8 cellular contexts compared by ENCODE assay signal in genomic region chr22:24208012-24208749, GRCh38. TPM values are rescaled to one million over a fixed set of nuclear protein-coding genes. Genes with fewer than 3 reads are reported as not detected.
DNase-seq lines count a peak whose midpoint lies in the region; ATAC-seq, FAIRE-seq and TF ChIP-seq lines count a peak whose summit lies in the region.

No MANE protein-coding gene starts in this region.

- DNase-seq in CD8-positive, alpha-beta T cell = no peak
- DNase-seq in NCI-H774 (lab: John Stamatoyannopoulos, UW) (peak; percentile 5), mammary epithelial cell (peak; percentile 97), HepG2 (ENCODE audit: low spot score) (peak; percentile 92), transverse colon (no peak), WERI-Rb-1 (no peak), NCI-H1048 (lab: John Stamatoyannopoulos, UW) (no peak)
- no peak for DNase-seq in effector CD4-positive, alpha-beta T cell

- no peaks in the 10 kb centered on the region for H3K27me3 ChIP-seq in CD8-positive, alpha-beta T cell (ENCODE audit: insufficient read depth, low read length)
- H3K27me3 ChIP-seq in mammary epithelial cell (ENCODE audit: insufficient read depth, low read length) (no peaks in the 10 kb centered on the region), HepG2 (ENCODE audit: control insufficient read depth in 1 of 2, insufficient read depth in 2 of 2, low read length in 2 of 2) (no peaks in the 10 kb centered on the region), transverse colon (no peaks in the 10 kb centered on the region), WERI-Rb-1 (ENCODE audit: insufficient read depth, low read depth, severe bottlenecking) (no peaks in the 10 kb centered on the region)

- no peaks in the 10 kb centered on the region for H3K36me3 ChIP-seq in CD8-positive, alpha-beta T cell (ENCODE audit: insufficient read depth, low read length)
- H3K36me3 ChIP-seq in mammary epithelial cell (ENCODE audit: insufficient read depth, low read length) = no peaks in the 10 kb centered on the region
- H3K36me3 ChIP-seq in HepG2 (replicated peaks in 1 of 2; ENCODE audit: control insufficient read depth in 1 of 2, insufficient read depth in 2 of 2, low read length in 2 of 2) = no peaks in the 10 kb centered on the region
- H3K36me3 ChIP-seq in transverse colon = no peaks in the 10 kb centered on the region
- no peaks in the 10 kb centered on the region for H3K36me3 ChIP-seq in WERI-Rb-1

- H4K20me1 ChIP-seq in mammary epithelial cell (ENCODE audit: insufficient read depth, low read length) = no peaks in the 10 kb centered on the region
- no peaks in the 10 kb centered on the region for H4K20me1 ChIP-seq in HepG2 (ENCODE audit: insufficient read depth, low read length)

- no peak overlapping the region for H3K4me3 ChIP-seq in CD8-positive, alpha-beta T cell (ENCODE audit: low read depth, low read length)
- H3K4me3 ChIP-seq in mammary epithelial cell (replicated peaks in 1 of 3; ENCODE audit: insufficient read depth in 1 of 3, low read depth in 2 of 3, low read length in 3 of 3) (no peak overlapping the region), HepG2 (replicated peaks in 1 of 3; ENCODE audit: insufficient read depth in 1 of 3, low read depth in 2 of 3, low read length in 3 of 3) (no peak overlapping the region; a peak in 1 of 6 replicates), transverse colon (no peak overlapping the region), WERI-Rb-1 (ENCODE audit: low read depth, low read length) (no peak overlapping the region)

- TF ChIP-seq POLR2A in HepG2 (IDR thresholded peaks at IDR 0.05; ENCODE audit: insufficient read depth in 1 of 2, low read depth in 2 of 2, low read length in 2 of 2) (no peak), transverse colon (IDR thresholded peaks at IDR 0.05) (no peak)

- peak overlapping the region; percentile 59 for H3K4me2 ChIP-seq in mammary epithelial cell (ENCODE audit: insufficient read depth, low read depth, low read length)
- peak overlapping the region; percentile 53 for H3K4me2 ChIP-seq in HepG2 (ENCODE audit: low read depth, low read length)

- no peak for ATAC-seq in CD8-positive, alpha-beta T cell
- peak; percentile 88 for ATAC-seq in HepG2

- 0% methylated on average over 2 of the region's 2 CpGs for WGBS in mammary epithelial cell (ENCODE audit: low coverage, missing lambda C conversion rate)
- WGBS in HepG2 (ENCODE audit: low lambda C conversion rate) = 0% methylated on average over 2 of the region's 2 CpGs
- 0 to 6% methylated on average over 2 of the region's 2 CpGs for WGBS in transverse colon (ENCODE audit: low coverage in 1 of 2), 2 donors

- H3K4me1 ChIP-seq in CD8-positive, alpha-beta T cell (ENCODE audit: insufficient read depth, low read length) = peaks cover 10% of the 10 kb centered on the region
- H3K4me1 ChIP-seq in mammary epithelial cell (ENCODE audit: insufficient read depth, low read length) (peaks cover 33% of the 10 kb centered on the region), HepG2 (ENCODE audit: insufficient read depth, low read length) (peaks cover 50% of the 10 kb centered on the region), transverse colon (peaks cover 0 to 25% (median 15%) of the 10 kb centered on the region in 4 donors)

- intact Hi-C loops in CD8-positive, alpha-beta T cell (cut with DNase I, micrococcal nuclease) = no loop called here
- intact Hi-C loops in mammary epithelial cell (cut with micrococcal nuclease) (loop anchor here (10.0 kb wide), 1 partner anchor 67 kb away; the partner anchor contains the start of gene SPECC1L), HepG2 (cut with micrococcal nuclease; ENCODE audit: unreplicated experiment) (no loop called here), transverse colon (cut with DNase I; ENCODE audit: low total_unique reads) (loop anchor here (5.0 kb wide), 1 partner anchor 39 kb away; the partner anchor contains the start of gene GGT5)

- dilution Hi-C loops in mammary epithelial cell (cut with HindIII; ENCODE audit: low sequenced_read_pairs) = loop anchor here (10.0 kb wide), 1 partner anchor 327 kb away; no protein-coding TSS in a partner anchor

- CTCF ChIA-PET in CD8-positive, alpha-beta T cell (lab: Charles Lee) = interaction anchor here (0.6 kb wide), 1 partner anchor 32 kb away, joined by 3 read pairs; no protein-coding TSS in a partner anchor
- CTCF ChIA-PET in mammary epithelial cell (lab: Charles Lee; ENCODE audit: low non-redundant PET) = no interaction called here
- CTCF ChIA-PET in HepG2 (lab: Yijun Ruan, JAX; ENCODE audit: low intra/inter-chr PET ratio, low total read pairs) = no interaction called here

- in situ Hi-C loops in mammary epithelial cell (cut with MboI; ENCODE audit: low sequenced_read_pairs in 2 of 2) (no loop called here), HepG2 (cut with HindIII; ENCODE audit: extremely low pct_ligation_motif_present, low pct_unique_long_range_greater_than_20kb) (no loop called here), transverse colon (cut with MboI; ENCODE audit: low pct_ligation_motif_present in 1 of 4, low pct_unique_long_range_greater_than_20kb in 1 of 4, low sequenced_read_pairs in 3 of 4) (no loop called here)

- H2AFZ ChIP-seq in mammary epithelial cell (ENCODE audit: low read depth, low read length) (peak overlapping the region; percentile 46), HepG2 (ENCODE audit: low read length) (no peak overlapping the region)

- POLR2A ChIA-PET in CD8-positive, alpha-beta T cell (lab: Charles Lee) = no interaction called here
- POLR2A ChIA-PET in HepG2 (lab: Yijun Ruan, JAX) = interaction anchor here (1.0 kb wide), 1 partner anchor 34 kb away, joined by 3 read pairs; no protein-coding TSS in a partner anchor

- BruUV-seq in mammary epithelial cell (replicated peaks; lab: Mats Ljungman, UMichigan) (no TSS peak), HepG2 (replicated peaks; lab: Mats Ljungman, UMichigan) (no TSS peak)

- no peak for TF ChIP-seq CTCF in CD8-positive, alpha-beta T cell (IDR thresholded peaks at IDR 0.05)
- no peak for TF ChIP-seq CTCF in mammary epithelial cell (conservative IDR thresholded peaks at IDR 0.05 in 1 of 2, IDR thresholded peaks at IDR 0.05 in 1 of 2; ENCODE audit: extremely low read depth in 1 of 2, insufficient read depth in 1 of 2, low read depth in 1 of 2, low read length in 2 of 2)
- no peak for TF ChIP-seq CTCF in HepG2 (CRISPR knock-in tag; IDR thresholded peaks at IDR 0.05)
- no peak for TF ChIP-seq CTCF in transverse colon (IDR thresholded peaks at IDR 0.05)
- no peak for TF ChIP-seq CTCF in WERI-Rb-1 (IDR thresholded peaks at IDR 0.05; ENCODE audit: low read depth, low read length)

- H3K9me3 Mint-ChIP-seq in CD8-positive, alpha-beta T cell = no peaks in the 10 kb centered on the region

- no peaks in the 10 kb centered on the region for H3K27me3 Mint-ChIP-seq in CD8-positive, alpha-beta T cell (ENCODE audit: low read depth)

- TF ChIP-seq EP300 in HepG2 (IDR thresholded peaks at IDR 0.05; ENCODE audit: low read depth in 2 of 2, low read length in 2 of 2) (peak in 1 of 2 experiments; percentile 92; a peak in 3 of 4 replicates), HepG2 (CRISPR knock-in tag; IDR thresholded peaks at IDR 0.05; ENCODE audit: borderline replicate concordance) (peak; percentile 90; the same call in 1 of the 2 replicates), transverse colon (IDR thresholded peaks at IDR 0.05; ENCODE audit: low read depth) (no peak)

- H3K4me1 Mint-ChIP-seq in CD8-positive, alpha-beta T cell (ENCODE audit: low read depth) = peaks cover 19% of the 10 kb centered on the region

- peak overlapping the region; percentile 30 for H3K4me3 Mint-ChIP-seq in CD8-positive, alpha-beta T cell

- H3K9ac ChIP-seq in mammary epithelial cell (ENCODE audit: insufficient read depth, low read length) (peak overlapping the region; percentile 71), HepG2 (ENCODE audit: insufficient read depth, low read depth, low read length) (peak overlapping the region; percentile 43)

- peak; percentile 58 for FAIRE-seq in HepG2 (lab: Jason Lieb, UNC)

- no peak for TF ChIP-seq RAD21 in HepG2 (CRISPR knock-in tag; IDR thresholded peaks at IDR 0.05)

- no peaks in the 10 kb centered on the region for H3K9me3 ChIP-seq in CD8-positive, alpha-beta T cell (ENCODE audit: low read length)
- H3K9me3 ChIP-seq in mammary epithelial cell (replicated peaks; ENCODE audit: insufficient read depth, low read length) (no peaks in the 10 kb centered on the region), HepG2 (ENCODE audit: low read length) (no peaks in the 10 kb centered on the region), transverse colon (no peaks in the 10 kb centered on the region), WERI-Rb-1 (ENCODE audit: severe bottlenecking) (no peaks in the 10 kb centered on the region)

- H3K27ac ChIP-seq in CD8-positive, alpha-beta T cell (ENCODE audit: low read depth, low read length) = no peak overlapping the region
- peak overlapping the region; percentile 71 for H3K27ac ChIP-seq in mammary epithelial cell (ENCODE audit: insufficient read depth, low read depth, low read length)
- H3K27ac ChIP-seq in HepG2 (ENCODE audit: extremely low read length, insufficient read depth, low read length) = peak overlapping the region; percentile 78
- peak overlapping the region; percentile 60 to 83 (median 79) for H3K27ac ChIP-seq in transverse colon
- no peak overlapping the region for H3K27ac ChIP-seq in WERI-Rb-1

- no peaks in the 10 kb centered on the region for H3K79me2 ChIP-seq in mammary epithelial cell (ENCODE audit: insufficient read depth, low read length)
- H3K79me2 ChIP-seq in HepG2 (ENCODE audit: insufficient read depth, low read length) = no peaks in the 10 kb centered on the region

- H3K36me3 Mint-ChIP-seq in CD8-positive, alpha-beta T cell = no peaks in the 10 kb centered on the region

- H3K27ac Mint-ChIP-seq in CD8-positive, alpha-beta T cell = no peak overlapping the region

RNA-seq across cellular contexts. Expression of gene SUSD2, which starts 26.9 kb away (rescaled TPM):
- total RNA-seq in CD8-positive, alpha-beta T cell = 1 to 10 TPM; 1.2 TPM
- 1 to 10 TPM; 1.0 to 2.8 TPM for total RNA-seq in mammary epithelial cell
- 0.22 TPM for polyA plus RNA-seq in mammary epithelial cell
- polyA minus RNA-seq in mammary epithelial cell = 0.10 TPM
- total RNA-seq in HepG2 (2016; rRNA removed; fragmentation: Illumina TruSeq; extraction: Trizol) = 0.94 and 2.1 TPM in 2 replicates
- total RNA-seq in HepG2 (2016; cell fraction: cytosol; rRNA removed; fragmentation: Illumina TruSeq; extraction: Trizol; ENCODE audit: low read depth) = 0.20 and 0.44 TPM in 2 replicates
- 0.64 and 2.1 TPM in 2 replicates for total RNA-seq in HepG2 (2016; cell fraction: insoluble cytoplasmic fraction; rRNA removed; fragmentation: Illumina TruSeq; extraction: Trizol)
- 0.48 and 0.49 TPM in 2 replicates for total RNA-seq in HepG2 (2016; cell fraction: membrane; rRNA removed; fragmentation: Illumina TruSeq; extraction: Trizol)
- total RNA-seq in HepG2 (2016; cell fraction: nucleus; rRNA removed; fragmentation: Illumina TruSeq; extraction: Trizol) = 3.6 and 3.8 TPM in 2 replicates
- 11.0 and 12.7 TPM in 2 replicates for polyA plus RNA-seq in HepG2 (2011; rRNA removed)
- polyA plus RNA-seq in HepG2 (2011; cell fraction: cytosol; rRNA removed) = 3.8 and 6.5 TPM in 2 replicates
- 12.4 and 16.2 TPM in 2 replicates for polyA plus RNA-seq in HepG2 (2011; cell fraction: nucleus; rRNA removed)
- 2.7 and 4.1 TPM in 2 replicates for polyA plus RNA-seq in HepG2 (2012)
- 0.27 and 0.36 TPM in 2 replicates for polyA plus RNA-seq in HepG2 (2016; cell fraction: cytosol; fragmentation: Illumina TruSeq; extraction: Trizol; ENCODE audit: low read depth)
- 1.3 and 1.8 TPM in 2 replicates for polyA plus RNA-seq in HepG2 (2016; cell fraction: insoluble cytoplasmic fraction; fragmentation: Illumina TruSeq; extraction: Trizol; ENCODE audit: low read depth)
- 0.41 and 0.74 TPM in 2 replicates for polyA plus RNA-seq in HepG2 (2016; cell fraction: membrane; fragmentation: Illumina TruSeq; extraction: Trizol; ENCODE audit: low read depth)
- polyA plus RNA-seq in HepG2 (2016; cell fraction: nucleus; fragmentation: Illumina TruSeq; extraction: Trizol; ENCODE audit: insufficient read depth, low read depth) = 8.0 and 8.7 TPM in 2 replicates
- 0.77 and 15.6 TPM in 2 replicates for polyA minus RNA-seq in HepG2 (2011; rRNA and poly(A)+ RNA removed; ENCODE audit: low replicate concordance)
- polyA minus RNA-seq in HepG2 (2011; cell fraction: cytosol; rRNA and poly(A)+ RNA removed) = 5.4 and 6.8 TPM in 2 replicates
- 4.4 and 4.6 TPM in 2 replicates for polyA minus RNA-seq in HepG2 (2011; cell fraction: nucleus; rRNA and poly(A)+ RNA removed)
- total RNA-seq in transverse colon = 10 to 100 TPM in 1 of 4 donors, 1 to 10 TPM in 2, under 1 TPM in 1; 0.37 to 67.7 (median 3.8) TPM

RNA-seq across cellular contexts. Expression of gene GGT5, which starts 36.7 kb away (rescaled TPM):
- total RNA-seq in CD8-positive, alpha-beta T cell = not detected
- total RNA-seq in mammary epithelial cell (under 1 TPM in 1 of 2 donors, not detected in 1; under 0.01 TPM), HepG2 (2016; rRNA removed; fragmentation: Illumina TruSeq; extraction: Trizol) (0.35 and 0.69 TPM in 2 replicates), transverse colon (10 to 100 TPM in 2 of 4 donors, 1 to 10 TPM in 2; 4.1 to 15.4 (median 9.1) TPM)
- polyA plus RNA-seq in mammary epithelial cell (0.05 TPM), HepG2 (2011; rRNA removed) (2.1 and 3.1 TPM in 2 replicates)
- polyA minus RNA-seq in mammary epithelial cell = not detected
- total RNA-seq in HepG2 (2016; cell fraction: cytosol; rRNA removed; fragmentation: Illumina TruSeq; extraction: Trizol; ENCODE audit: low read depth) = not detected in 2 replicates
- 0.15 and 0.56 TPM in 2 replicates for total RNA-seq in HepG2 (2016; cell fraction: insoluble cytoplasmic fraction; rRNA removed; fragmentation: Illumina TruSeq; extraction: Trizol)
- 0.15 and 0.17 TPM in 2 replicates for total RNA-seq in HepG2 (2016; cell fraction: membrane; rRNA removed; fragmentation: Illumina TruSeq; extraction: Trizol)
- total RNA-seq in HepG2 (2016; cell fraction: nucleus; rRNA removed; fragmentation: Illumina TruSeq; extraction: Trizol) = 0.34 and 0.96 TPM in 2 replicates
- 2.3 and 3.5 TPM in 2 replicates for polyA plus RNA-seq in HepG2 (2011; cell fraction: cytosol; rRNA removed)
- 13.6 and 29.0 TPM in 2 replicates for polyA plus RNA-seq in HepG2 (2011; cell fraction: nucleus; rRNA removed)
- polyA plus RNA-seq in HepG2 (2012) = 0.55 and 1.0 TPM in 2 replicates
- 0.11 and 0.16 TPM in 2 replicates for polyA plus RNA-seq in HepG2 (2016; cell fraction: cytosol; fragmentation: Illumina TruSeq; extraction: Trizol; ENCODE audit: low read depth)
- 0.19 TPM in 1 of 2 replicates, not detected in the other for polyA plus RNA-seq in HepG2 (2016; cell fraction: insoluble cytoplasmic fraction; fragmentation: Illumina TruSeq; extraction: Trizol; ENCODE audit: low read depth)
- polyA plus RNA-seq in HepG2 (2016; cell fraction: membrane; fragmentation: Illumina TruSeq; extraction: Trizol; ENCODE audit: low read depth) = 0.35 TPM in 1 of 2 replicates, not detected in the other
- polyA plus RNA-seq in HepG2 (2016; cell fraction: nucleus; fragmentation: Illumina TruSeq; extraction: Trizol; ENCODE audit: insufficient read depth, low read depth) = 2.3 and 3.8 TPM in 2 replicates
- 0.42 and 7.4 TPM in 2 replicates for polyA minus RNA-seq in HepG2 (2011; rRNA and poly(A)+ RNA removed; ENCODE audit: low replicate concordance)
- polyA minus RNA-seq in HepG2 (2011; cell fraction: cytosol; rRNA and poly(A)+ RNA removed) = 1.7 and 1.8 TPM in 2 replicates
- 2.4 and 3.9 TPM in 2 replicates for polyA minus RNA-seq in HepG2 (2011; cell fraction: nucleus; rRNA and poly(A)+ RNA removed)

Comparison
In these comparisons a context has a peak if more than half of its experiments do, and no peak if none do; other contexts are left out.
1. DNase-seq: peak in NCI-H774 (single experiment), mammary epithelial cell (single experiment) and HepG2 (single experiment); none in CD8-positive, alpha-beta T cell (0 of 7), transverse colon (single experiment), effector CD4-positive, alpha-beta T cell (single experiment), WERI-Rb-1 (single experiment) and NCI-H1048 (single experiment).
2. H3K27ac ChIP-seq: peak in mammary epithelial cell (single experiment), HepG2 (single experiment) and transverse colon (4 of 4); none in CD8-positive, alpha-beta T cell (single experiment) and WERI-Rb-1 (single experiment).
3. intact Hi-C loops: an anchor here in mammary epithelial cell (10.0 kb wide) and transverse colon (5.0 kb wide); none called in CD8-positive, alpha-beta T cell and HepG2.